1 cellular context compared by ENCODE assay signal in the genomic region with DNA sequence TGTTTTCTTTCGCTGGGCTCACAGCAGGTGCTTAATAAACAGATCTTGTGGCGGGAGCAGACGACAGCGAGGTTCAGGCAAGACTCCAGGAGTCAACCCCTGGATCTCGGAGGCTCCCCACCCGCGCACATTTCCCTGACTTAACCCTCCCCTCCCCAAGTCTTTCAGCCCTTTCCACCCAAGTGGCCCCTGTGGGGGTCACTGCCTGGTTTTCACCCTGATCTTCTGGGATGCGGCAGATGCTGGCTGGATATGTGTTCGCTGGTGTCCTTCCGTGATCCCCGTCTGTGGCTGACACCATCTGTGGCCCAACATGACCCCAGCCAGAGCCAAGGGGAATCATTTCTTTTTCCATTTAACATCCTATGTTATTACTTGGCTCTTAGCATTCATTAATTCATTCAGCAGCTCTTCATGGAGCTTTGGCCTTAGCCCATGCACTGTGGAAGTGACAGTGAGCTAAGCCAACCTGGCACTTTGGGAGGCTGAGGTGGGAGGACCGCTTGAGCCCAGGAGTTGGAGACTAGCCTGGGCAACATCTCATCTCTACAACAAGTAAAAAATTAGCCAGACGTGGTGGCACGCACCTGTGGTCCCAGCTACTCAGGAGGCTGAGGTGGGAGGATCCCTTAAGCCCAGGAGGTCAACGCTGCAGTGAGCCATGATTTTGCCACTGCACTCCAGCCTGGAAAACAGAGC.
TF ChIP-seq lines count a peak whose summit lies in the region.
"Not testable (repeated sequence)": the region's sequence is repeated elsewhere in the genome, so short reads cannot be mapped to it uniquely, and the experiment has no call there.

No MANE protein-coding gene starts in this region.

TF ChIP-seq in HepG2, 621 proteins besides CTCF, POLR2A, EP300 and RAD21:
- TF ChIP-seq, protein P1, sequence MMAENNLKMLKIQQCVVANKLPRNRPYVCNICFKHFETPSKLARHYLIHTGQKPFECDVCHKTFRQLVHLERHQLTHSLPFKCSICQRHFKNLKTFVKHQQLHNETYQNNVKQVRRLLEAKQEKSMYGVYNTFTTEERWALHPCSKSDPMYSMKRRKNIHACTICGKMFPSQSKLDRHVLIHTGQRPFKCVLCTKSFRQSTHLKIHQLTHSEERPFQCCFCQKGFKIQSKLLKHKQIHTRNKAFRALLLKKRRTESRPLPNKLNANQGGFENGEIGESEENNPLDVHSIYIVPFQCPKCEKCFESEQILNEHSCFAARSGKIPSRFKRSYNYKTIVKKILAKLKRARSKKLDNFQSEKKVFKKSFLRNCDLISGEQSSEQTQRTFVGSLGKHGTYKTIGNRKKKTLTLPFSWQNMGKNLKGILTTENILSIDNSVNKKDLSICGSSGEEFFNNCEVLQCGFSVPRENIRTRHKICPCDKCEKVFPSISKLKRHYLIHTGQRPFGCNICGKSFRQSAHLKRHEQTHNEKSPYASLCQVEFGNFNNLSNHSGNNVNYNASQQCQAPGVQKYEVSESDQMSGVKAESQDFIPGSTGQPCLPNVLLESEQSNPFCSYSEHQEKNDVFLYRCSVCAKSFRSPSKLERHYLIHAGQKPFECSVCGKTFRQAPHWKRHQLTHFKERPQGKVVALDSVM (CRISPR knock-in tag; IDR thresholded peaks at IDR 0.05): peak; percentile 91
- TF ChIP-seq, protein P2, sequence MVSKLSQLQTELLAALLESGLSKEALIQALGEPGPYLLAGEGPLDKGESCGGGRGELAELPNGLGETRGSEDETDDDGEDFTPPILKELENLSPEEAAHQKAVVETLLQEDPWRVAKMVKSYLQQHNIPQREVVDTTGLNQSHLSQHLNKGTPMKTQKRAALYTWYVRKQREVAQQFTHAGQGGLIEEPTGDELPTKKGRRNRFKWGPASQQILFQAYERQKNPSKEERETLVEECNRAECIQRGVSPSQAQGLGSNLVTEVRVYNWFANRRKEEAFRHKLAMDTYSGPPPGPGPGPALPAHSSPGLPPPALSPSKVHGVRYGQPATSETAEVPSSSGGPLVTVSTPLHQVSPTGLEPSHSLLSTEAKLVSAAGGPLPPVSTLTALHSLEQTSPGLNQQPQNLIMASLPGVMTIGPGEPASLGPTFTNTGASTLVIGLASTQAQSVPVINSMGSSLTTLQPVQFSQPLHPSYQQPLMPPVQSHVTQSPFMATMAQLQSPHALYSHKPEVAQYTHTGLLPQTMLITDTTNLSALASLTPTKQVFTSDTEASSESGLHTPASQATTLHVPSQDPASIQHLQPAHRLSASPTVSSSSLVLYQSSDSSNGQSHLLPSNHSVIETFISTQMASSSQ (IDR thresholded peaks at IDR 0.05; ENCODE audit: low read depth): not testable (repeated sequence)
- TF ChIP-seq, protein P2 (CRISPR knock-in tag; IDR thresholded peaks at IDR 0.05; ENCODE audit: borderline replicate concordance): peak; percentile 30; the same call in 1 of the 2 replicates
- TF ChIP-seq, protein P3, sequence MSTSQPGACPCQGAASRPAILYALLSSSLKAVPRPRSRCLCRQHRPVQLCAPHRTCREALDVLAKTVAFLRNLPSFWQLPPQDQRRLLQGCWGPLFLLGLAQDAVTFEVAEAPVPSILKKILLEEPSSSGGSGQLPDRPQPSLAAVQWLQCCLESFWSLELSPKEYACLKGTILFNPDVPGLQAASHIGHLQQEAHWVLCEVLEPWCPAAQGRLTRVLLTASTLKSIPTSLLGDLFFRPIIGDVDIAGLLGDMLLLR (CRISPR knock-in tag; IDR thresholded peaks at IDR 0.05): 0 out of 2 replicates have a peak, but pooled peaks have one; percentile 28
- TF ChIP-seq ZNF263 (CRISPR knock-in tag; IDR thresholded peaks at IDR 0.05): peak; percentile 54
- TF ChIP-seq ZMYM3 (CRISPR knock-in tag; IDR thresholded peaks at IDR 0.05): peak; percentile 51; the same call in 1 of the 2 replicates
- TF ChIP-seq ZNF460 (CRISPR knock-in tag; IDR thresholded peaks at IDR 0.05; ENCODE audit: borderline replicate concordance): 0 out of 2 replicates have a peak, but pooled peaks have one; percentile 29
- TF ChIP-seq, protein P4, sequence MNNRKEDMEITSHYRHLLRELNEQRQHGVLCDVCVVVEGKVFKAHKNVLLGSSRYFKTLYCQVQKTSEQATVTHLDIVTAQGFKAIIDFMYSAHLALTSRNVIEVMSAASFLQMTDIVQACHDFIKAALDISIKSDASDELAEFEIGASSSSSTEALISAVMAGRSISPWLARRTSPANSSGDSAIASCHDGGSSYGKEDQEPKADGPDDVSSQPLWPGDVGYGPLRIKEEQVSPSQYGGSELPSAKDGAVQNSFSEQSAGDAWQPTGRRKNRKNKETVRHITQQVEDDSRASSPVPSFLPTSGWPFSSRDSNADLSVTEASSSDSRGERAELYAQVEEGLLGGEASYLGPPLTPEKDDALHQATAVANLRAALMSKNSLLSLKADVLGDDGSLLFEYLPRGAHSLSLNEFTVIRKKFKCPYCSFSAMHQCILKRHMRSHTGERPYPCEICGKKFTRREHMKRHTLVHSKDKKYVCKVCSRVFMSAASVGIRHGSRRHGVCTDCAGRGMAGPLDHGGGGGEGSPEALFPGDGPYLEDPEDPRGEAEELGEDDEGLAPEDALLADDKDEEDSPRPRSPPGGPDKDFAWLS (CRISPR knock-in tag; IDR thresholded peaks at IDR 0.05; ENCODE audit: borderline replicate concordance): 0 out of 2 replicates have a peak, but pooled peaks have one; percentile 57
TF ChIP-seq in HepG2: peak in this region for 7; not testable (repeated sequence) for 614.
